26 cellular contexts compared by ENCODE assay signal in genomic region chr2:100907832-100908231, GRCh38.
DNase-seq lines count a peak whose midpoint lies in the region; ATAC-seq, FAIRE-seq and TF ChIP-seq lines count a peak whose summit lies in the region.
"Had no signal": no experiment of that assay in that cellular context is flagged by ENCODE, and none has a peak within 500 bp of the region (broad histone marks: within the 10 kb centered on the region; RNA-seq: fewer than 3 reads in every experiment).

No MANE protein-coding gene starts in this region.

- H3K9me3 ChIP-seq in HepG2 (ENCODE audit: low read length): no peaks in the 10 kb centered on the region
- H3K9me3 ChIP-seq in Karpas-422 (ENCODE audit: low read length): no peaks in the 10 kb centered on the region
- H3K9me3 ChIP-seq: A549, MG63 had no signal

- H3K36me3 ChIP-seq in HepG2 (replicated peaks in 1 of 2; ENCODE audit: control insufficient read depth in 1 of 2, insufficient read depth in 2 of 2, low read length in 2 of 2) (peaks cover 33 to 55% of the 10 kb centered on the region in 2 experiments), Karpas-422 (ENCODE audit: insufficient read depth, low read length) (no peaks in the 10 kb centered on the region)
- H3K36me3 ChIP-seq: BLaER1 treated with 17β-estradiol and CSF1 and Interleukin-3, amounts not matched to agents 10 nM and 100 nM; MG63 had no signal

- no peaks in the 10 kb centered on the region for H3K36me3 Mint-ChIP-seq in natural killer cell
- H3K36me3 Mint-ChIP-seq in natural killer cell treated with Interleukin-12 subunit alpha and Interleukin-12 subunit beta and Interleukin-15 and Interleukin-18, amount 100 ng/mL, for 72 hours: no peaks in the 10 kb centered on the region
- H3K36me3 Mint-ChIP-seq in effector memory CD8-positive, alpha-beta T cell (ENCODE audit: insufficient read depth): no peaks in the 10 kb centered on the region

- H3K9me2 ChIP-seq in Karpas-422 (replicated peaks; ENCODE audit: insufficient read depth, low read length): no peaks in the 10 kb centered on the region

- H2AFZ ChIP-seq in HepG2 (ENCODE audit: low read length) (no peak overlapping the region), Karpas-422 (ENCODE audit: low read length) (no peak overlapping the region)
- H2AFZ ChIP-seq: GM23248 had no signal

- ATAC-seq in natural killer cell: peak in 2 of 3 donors; percentile 15 to 33
- ATAC-seq in natural killer cell treated with Interleukin-12 subunit alpha and Interleukin-12 subunit beta and Interleukin-15 and Interleukin-18, amount 100 ng/mL, for 72 hours: no peak
- ATAC-seq in HepG2: no peak
- ATAC-seq in effector memory CD8-positive, alpha-beta T cell (replicated peaks): no peak
- ATAC-seq: A549 had no signal

- no peaks in the 10 kb centered on the region for H3K9me3 Mint-ChIP-seq in natural killer cell
- no peaks in the 10 kb centered on the region for H3K9me3 Mint-ChIP-seq in natural killer cell treated with Interleukin-12 subunit alpha and Interleukin-12 subunit beta and Interleukin-15 and Interleukin-18, amount 100 ng/mL, for 72 hours
- no peaks in the 10 kb centered on the region for H3K9me3 Mint-ChIP-seq in effector memory CD8-positive, alpha-beta T cell
- H3K9me3 Mint-ChIP-seq: CD4-positive, alpha-beta T cell had no signal

- peaks cover 8% of the 10 kb centered on the region; the same call in 1 of the 2 replicates for H4K20me1 ChIP-seq in HepG2 (ENCODE audit: insufficient read depth, low read length)
- H4K20me1 ChIP-seq in Karpas-422 (ENCODE audit: insufficient read depth, low read depth, low read length): no peaks in the 10 kb centered on the region
- H4K20me1 ChIP-seq: BLaER1 treated with 17β-estradiol and CSF1 and Interleukin-3, amounts not matched to agents 10 nM and 100 nM had no signal

- POLR2A ChIA-PET in HepG2 (lab: Yijun Ruan, JAX): no interaction called here

- in situ Hi-C loops in HepG2 (cut with HindIII; ENCODE audit: extremely low pct_ligation_motif_present, low pct_unique_long_range_greater_than_20kb): no loop called here

- peaks cover 10 to 15% of the 10 kb centered on the region in 2 donors for H3K27me3 Mint-ChIP-seq in natural killer cell (ENCODE audit: low read depth in 2 of 2)
- H3K27me3 Mint-ChIP-seq in natural killer cell treated with Interleukin-12 subunit alpha and Interleukin-12 subunit beta and Interleukin-15 and Interleukin-18, amount 100 ng/mL, for 72 hours: peaks cover 9% of the 10 kb centered on the region in 2 donors
- peaks cover under 1 to 40% of the 10 kb centered on the region in 2 donors for H3K27me3 Mint-ChIP-seq in effector memory CD8-positive, alpha-beta T cell

- BruUV-seq in HepG2 (replicated peaks; lab: Mats Ljungman, UMichigan): no TSS peak

- H3K4me3 Mint-ChIP-seq in natural killer cell: no peak overlapping the region
- H3K4me3 Mint-ChIP-seq in natural killer cell treated with Interleukin-12 subunit alpha and Interleukin-12 subunit beta and Interleukin-15 and Interleukin-18, amount 100 ng/mL, for 72 hours: no peak overlapping the region
- H3K4me3 Mint-ChIP-seq in effector memory CD8-positive, alpha-beta T cell: no peak overlapping the region
- H3K4me3 Mint-ChIP-seq: CD4-positive, alpha-beta T cell had no signal

- H3K4me2 ChIP-seq in HepG2 (ENCODE audit: low read depth, low read length) (no peak overlapping the region), Karpas-422 (ENCODE audit: low read depth, low read length, poor library complexity, severe bottlenecking) (no peak overlapping the region)
- H3K4me2 ChIP-seq: A549; BLaER1 treated with 17β-estradiol and CSF1 and Interleukin-3, amounts not matched to agents 10 nM and 100 nM had no signal

- no peak for DNase-seq in natural killer cell
- DNase-seq in natural killer cell treated with Interleukin-12 subunit alpha and Interleukin-12 subunit beta and Interleukin-15 and Interleukin-18, amount 100 ng/mL, for 72 hours (ENCODE audit: low spot score): no peak
- DNase-seq in HepG2 (ENCODE audit: low spot score): no peak
- no peak for DNase-seq in Karpas-422
- no peak for DNase-seq in COLO829 (ENCODE audit: low spot score)
- DNase-seq in effector memory CD8-positive, alpha-beta T cell: no peak
- DNase-seq: AML-193; CD4-positive, alpha-beta T cell; COR-L47; DMS53; GM23248; H7; KBM-7; MG63; NCI-H1105 treated with DMSO at 0.1 percent for 48 hours; NCI-H146; NCI-H1930; NCI-H2107; NCI-H524 treated with DMSO at 0.1 percent for 48 hours; NCI-H774; SIG-M5 had no signal

- TF ChIP-seq EP300 in HepG2 (IDR thresholded peaks at IDR 0.05; ENCODE audit: low read depth in 2 of 2, low read length in 2 of 2): no peak
- no peak for TF ChIP-seq EP300 in HepG2 (CRISPR knock-in tag; IDR thresholded peaks at IDR 0.05; ENCODE audit: borderline replicate concordance)

- H3K27ac ChIP-seq in angular gyrus (ENCODE audit: low read depth, low read length) (peak overlapping the region; percentile 12), HepG2 (ENCODE audit: extremely low read length, insufficient read depth, low read length) (no peak overlapping the region), Karpas-422 (ENCODE audit: low read length) (no peak overlapping the region)
- H3K27ac ChIP-seq: BLaER1 treated with 17β-estradiol and CSF1 and Interleukin-3, amounts not matched to agents 10 nM and 100 nM; GM23248 had no signal

- CTCF ChIA-PET in HepG2 (lab: Yijun Ruan, JAX; ENCODE audit: low intra/inter-chr PET ratio, low total read pairs): no interaction called here

- no peak overlapping the region for H3K27ac Mint-ChIP-seq in natural killer cell
- H3K27ac Mint-ChIP-seq in natural killer cell treated with Interleukin-12 subunit alpha and Interleukin-12 subunit beta and Interleukin-15 and Interleukin-18, amount 100 ng/mL, for 72 hours: no peak overlapping the region
- no peak overlapping the region for H3K27ac Mint-ChIP-seq in effector memory CD8-positive, alpha-beta T cell
- H3K27ac Mint-ChIP-seq: CD4-positive, alpha-beta T cell had no signal

- no peak overlapping the region for H3K4me3 ChIP-seq in HepG2 (replicated peaks in 1 of 3; ENCODE audit: insufficient read depth in 1 of 3, low read depth in 2 of 3, low read length in 3 of 3)
- no peak overlapping the region for H3K4me3 ChIP-seq in Karpas-422 (ENCODE audit: low read length)
- H3K4me3 ChIP-seq: A549; BLaER1 treated with 17β-estradiol and CSF1 and Interleukin-3, amounts not matched to agents 10 nM and 100 nM; GM23248; MG63 had no signal

- no peaks in the 10 kb centered on the region for H3K27me3 ChIP-seq in HepG2 (ENCODE audit: control insufficient read depth in 1 of 2, insufficient read depth in 2 of 2, low read length in 2 of 2)
- no peaks in the 10 kb centered on the region for H3K27me3 ChIP-seq in Karpas-422 (ENCODE audit: low read length)
- H3K27me3 ChIP-seq: BLaER1 treated with 17β-estradiol and CSF1 and Interleukin-3, amounts not matched to agents 10 nM and 100 nM; MG63 had no signal

- no peak for TF ChIP-seq POLR2A in HepG2 (IDR thresholded peaks at IDR 0.05; ENCODE audit: insufficient read depth in 1 of 2, low read depth in 2 of 2, low read length in 2 of 2)

- TF ChIP-seq RAD21 in HepG2 (CRISPR knock-in tag; IDR thresholded peaks at IDR 0.05): no peak

- peak; percentile 57 for FAIRE-seq in HepG2 (lab: Jason Lieb, UNC)
- FAIRE-seq: A549, G401.6, RCC 7860 had no signal

- H3K9ac ChIP-seq in HepG2 (ENCODE audit: insufficient read depth, low read depth, low read length) (no peak overlapping the region), Karpas-422 (ENCODE audit: low read length) (no peak overlapping the region)
- H3K9ac ChIP-seq: BLaER1 treated with 17β-estradiol and CSF1 and Interleukin-3, amounts not matched to agents 10 nM and 100 nM; GM23248 had no signal

- H3K4me1 Mint-ChIP-seq in natural killer cell: peaks cover 0 to 9% of the 10 kb centered on the region in 2 donors
- no peaks in the 10 kb centered on the region for H3K4me1 Mint-ChIP-seq in natural killer cell treated with Interleukin-12 subunit alpha and Interleukin-12 subunit beta and Interleukin-15 and Interleukin-18, amount 100 ng/mL, for 72 hours (ENCODE audit: low read depth in 2 of 2)
- peaks cover 0 to 4% of the 10 kb centered on the region in 2 donors for H3K4me1 Mint-ChIP-seq in effector memory CD8-positive, alpha-beta T cell (ENCODE audit: low read depth in 2 of 2)

- peaks cover 4% of the 10 kb centered on the region for H3K79me2 ChIP-seq in HepG2 (ENCODE audit: insufficient read depth, low read length)
- H3K79me2 ChIP-seq in Karpas-422 (ENCODE audit: low read length): no peaks in the 10 kb centered on the region

- intact Hi-C loops in natural killer cell (cut with micrococcal nuclease) (no loop called here), HepG2 (cut with micrococcal nuclease; ENCODE audit: unreplicated experiment) (no loop called here)

- 98% methylated on average over 5 of the region's 5 CpGs for WGBS in HepG2 (ENCODE audit: low lambda C conversion rate)

- TF ChIP-seq CTCF in natural killer cell (IDR thresholded peaks at IDR 0.05) (no peak), HepG2 (CRISPR knock-in tag; IDR thresholded peaks at IDR 0.05) (no peak)

- H3K4me1 ChIP-seq in HepG2 (ENCODE audit: insufficient read depth, low read length): peaks cover 10% of the 10 kb centered on the region
- H3K4me1 ChIP-seq in Karpas-422 (ENCODE audit: low read length): no peaks in the 10 kb centered on the region; the same call in 1 of the 2 replicates

TF ChIP-seq in HepG2, 621 proteins besides CTCF, POLR2A, EP300 and RAD21:
- peak; percentile 28 for TF ChIP-seq RBM22 (optimal IDR thresholded peaks at IDR 0.05; ENCODE audit: low read length)
- TF ChIP-seq ZGPAT (CRISPR knock-in tag; IDR thresholded peaks at IDR 0.05): no peak

Comparison
In these comparisons a context has a peak if more than half of its experiments do, and no peak if none do; other contexts are left out.
1. ATAC-seq: peak in natural killer cell (2 of 3); none in natural killer cell treated with Interleukin-12 subunit alpha and Interleukin-12 subunit beta and Interleukin-15 and Interleukin-18, amount 100 ng/mL, for 72 hours (0 of 2), HepG2 (single experiment) and effector memory CD8-positive, alpha-beta T cell (single experiment).